1 cellular context compared by ENCODE assay signal in the genomic region with DNA sequence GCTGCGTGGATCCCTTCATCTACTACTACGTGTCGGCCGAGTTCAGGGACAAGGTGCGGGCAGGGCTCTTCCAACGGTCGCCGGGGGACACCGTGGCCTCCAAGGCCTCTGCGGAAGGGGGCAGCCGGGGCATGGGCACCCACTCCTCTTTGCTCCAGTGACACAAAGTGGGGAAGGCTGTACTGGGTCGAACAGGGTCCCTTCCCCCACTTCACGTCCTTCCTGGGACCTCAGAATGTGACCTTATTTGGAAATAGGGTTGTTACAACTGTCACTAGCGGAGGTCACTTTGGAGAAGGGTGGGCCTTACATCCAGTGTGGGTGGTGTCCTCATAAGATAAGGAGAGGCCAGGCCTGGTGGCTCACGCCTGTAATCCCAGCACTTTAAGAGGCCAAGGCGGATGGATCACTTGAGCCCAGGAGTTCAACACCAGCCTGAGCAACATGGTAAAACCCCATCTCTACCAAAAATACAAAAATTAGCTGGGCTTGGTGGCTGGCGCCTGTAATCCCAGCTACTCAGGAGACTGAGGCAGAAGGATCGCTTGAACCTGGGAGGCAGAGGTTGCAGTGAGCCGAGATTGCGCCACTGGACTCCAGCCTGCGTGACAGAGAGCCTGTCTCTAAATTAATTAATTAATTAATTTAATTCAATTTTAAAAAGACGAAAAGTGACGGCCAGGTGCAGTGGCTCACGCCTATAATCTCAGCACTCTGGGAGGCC.
TF ChIP-seq lines count a peak whose summit lies in the region.

No MANE protein-coding gene starts in this region.

TF ChIP-seq in K562, 482 proteins besides CTCF, POLR2A, EP300 and RAD21 (continued from another document and continues in another):
- TF ChIP-seq SREBF1 (IDR thresholded peaks at IDR 0.05; ENCODE audit: borderline replicate concordance, low read depth, low read length), result no peak
- no peak for TF ChIP-seq PTRF (tag; IDR thresholded peaks at IDR 0.05)
- TF ChIP-seq HLTF (IDR thresholded peaks at IDR 0.05), result no peak
- TF ChIP-seq ARNT (IDR thresholded peaks at IDR 0.05), result no peak
- TF ChIP-seq DIDO1 (tag; IDR thresholded peaks at IDR 0.05; ENCODE audit: low read depth), result no peak
- TF ChIP-seq HDAC2 (IDR thresholded peaks at IDR 0.05), result no peak; the same call in 1 of the 2 replicates
- no peak for TF ChIP-seq ZNF444 (CRISPR knock-in tag; IDR thresholded peaks at IDR 0.05)
- TF ChIP-seq BRD9 (IDR thresholded peaks at IDR 0.05; ENCODE audit: low read depth, partially characterized antibody), result peak; percentile 74
- TF ChIP-seq ZNF764 (CRISPR knock-in tag; IDR thresholded peaks at IDR 0.05; ENCODE audit: low read depth), result no peak
- TF ChIP-seq MBD1 (CRISPR knock-in tag; IDR thresholded peaks at IDR 0.05), result no peak
- no peak for TF ChIP-seq E2F3 (CRISPR knock-in tag; IDR thresholded peaks at IDR 0.05)
- no peak for TF ChIP-seq EWSR1 (IDR thresholded peaks at IDR 0.05; ENCODE audit: borderline replicate concordance, low read depth, partially characterized antibody)
- TF ChIP-seq TSHZ1 (CRISPR knock-in tag; IDR thresholded peaks at IDR 0.05), result no peak
- TF ChIP-seq SMARCA5 (IDR thresholded peaks at IDR 0.05), result 0 out of 2 replicates have a peak, but pooled peaks have one; percentile 17
- TF ChIP-seq NEUROD1 (IDR thresholded peaks at IDR 0.05; ENCODE audit: borderline replicate concordance, low read depth, low read length, partially characterized antibody), result peak; percentile 35
- TF ChIP-seq, protein P1, sequence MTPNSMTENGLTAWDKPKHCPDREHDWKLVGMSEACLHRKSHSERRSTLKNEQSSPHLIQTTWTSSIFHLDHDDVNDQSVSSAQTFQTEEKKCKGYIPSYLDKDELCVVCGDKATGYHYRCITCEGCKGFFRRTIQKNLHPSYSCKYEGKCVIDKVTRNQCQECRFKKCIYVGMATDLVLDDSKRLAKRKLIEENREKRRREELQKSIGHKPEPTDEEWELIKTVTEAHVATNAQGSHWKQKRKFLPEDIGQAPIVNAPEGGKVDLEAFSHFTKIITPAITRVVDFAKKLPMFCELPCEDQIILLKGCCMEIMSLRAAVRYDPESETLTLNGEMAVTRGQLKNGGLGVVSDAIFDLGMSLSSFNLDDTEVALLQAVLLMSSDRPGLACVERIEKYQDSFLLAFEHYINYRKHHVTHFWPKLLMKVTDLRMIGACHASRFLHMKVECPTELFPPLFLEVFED (CRISPR knock-in tag; conservative IDR thresholded peaks at IDR 0.05), result peak; percentile 32; the same call in 1 of the 2 replicates
- no peak for TF ChIP-seq RBM25 (IDR thresholded peaks at IDR 0.05; ENCODE audit: low read depth, low read length, severe bottlenecking)
- TF ChIP-seq CREB3L1 (IDR thresholded peaks at IDR 0.05; ENCODE audit: borderline replicate concordance, low read depth), result no peak
- TF ChIP-seq SIN3B (IDR thresholded peaks at IDR 0.05; ENCODE audit: low read depth), result no peak
- TF ChIP-seq ZBTB26 (CRISPR knock-in tag; IDR thresholded peaks at IDR 0.05), result no peak
- TF ChIP-seq GTF2E2 (tag; IDR thresholded peaks at IDR 0.05), result peak; percentile 68; the same call in 1 of the 2 replicates
- no peak for TF ChIP-seq ZNF239 (CRISPR knock-in tag; IDR thresholded peaks at IDR 0.05)
- no peak for TF ChIP-seq SIN3A (IDR thresholded peaks at IDR 0.05; ENCODE audit: borderline replicate concordance in 2 of 2, control insufficient read depth in 1 of 2, low read depth in 2 of 2, low read length in 2 of 2)
- TF ChIP-seq SLC30A9 (CRISPR knock-in tag; IDR thresholded peaks at IDR 0.05), result no peak
- TF ChIP-seq ZNF449 (CRISPR knock-in tag; IDR thresholded peaks at IDR 0.05), result no peak
- TF ChIP-seq, protein P2, sequence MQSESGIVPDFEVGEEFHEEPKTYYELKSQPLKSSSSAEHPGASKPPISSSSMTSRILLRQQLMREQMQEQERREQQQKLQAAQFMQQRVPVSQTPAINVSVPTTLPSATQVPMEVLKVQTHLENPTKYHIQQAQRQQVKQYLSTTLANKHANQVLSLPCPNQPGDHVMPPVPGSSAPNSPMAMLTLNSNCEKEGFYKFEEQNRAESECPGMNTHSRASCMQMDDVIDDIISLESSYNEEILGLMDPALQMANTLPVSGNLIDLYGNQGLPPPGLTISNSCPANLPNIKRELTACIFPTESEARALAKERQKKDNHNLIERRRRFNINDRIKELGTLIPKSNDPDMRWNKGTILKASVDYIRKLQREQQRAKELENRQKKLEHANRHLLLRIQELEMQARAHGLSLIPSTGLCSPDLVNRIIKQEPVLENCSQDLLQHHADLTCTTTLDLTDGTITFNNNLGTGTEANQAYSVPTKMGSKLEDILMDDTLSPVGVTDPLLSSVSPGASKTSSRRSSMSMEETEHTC (IDR thresholded peaks at IDR 0.05), result no peak; the same call in 1 of the 2 replicates
- TF ChIP-seq, protein P3, sequence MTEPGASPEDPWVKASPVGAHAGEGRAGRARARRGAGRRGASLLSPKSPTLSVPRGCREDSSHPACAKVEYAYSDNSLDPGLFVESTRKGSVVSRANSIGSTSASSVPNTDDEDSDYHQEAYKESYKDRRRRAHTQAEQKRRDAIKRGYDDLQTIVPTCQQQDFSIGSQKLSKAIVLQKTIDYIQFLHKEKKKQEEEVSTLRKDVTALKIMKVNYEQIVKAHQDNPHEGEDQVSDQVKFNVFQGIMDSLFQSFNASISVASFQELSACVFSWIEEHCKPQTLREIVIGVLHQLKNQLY (CRISPR knock-in tag; conservative IDR thresholded peaks at IDR 0.05), result no peak
- TF ChIP-seq SETDB1 (IDR thresholded peaks at IDR 0.05; ENCODE audit: low read length), result no peak
- no peak for TF ChIP-seq ZNF282 (CRISPR knock-in tag; IDR thresholded peaks at IDR 0.05)
- TF ChIP-seq GABPB2 (CRISPR knock-in tag; conservative IDR thresholded peaks at IDR 0.05), result no peak
- no peak for TF ChIP-seq CSDE1 (IDR thresholded peaks at IDR 0.05)
- no peak for TF ChIP-seq POU5F1 (IDR thresholded peaks at IDR 0.05; ENCODE audit: borderline replicate concordance, low read depth, low read length, partially characterized antibody)
- TF ChIP-seq ARID4B (CRISPR knock-in tag; IDR thresholded peaks at IDR 0.05), result no peak
- TF ChIP-seq ZKSCAN3 (CRISPR knock-in tag; IDR thresholded peaks at IDR 0.05), result no peak
- peak; percentile 64 to 74 for TF ChIP-seq KDM1A (IDR thresholded peaks at IDR 0.05)
- no peak for TF ChIP-seq ZNF24 (IDR thresholded peaks at IDR 0.05)
- TF ChIP-seq SNIP1 (IDR thresholded peaks at IDR 0.05; ENCODE audit: low read depth), result no peak
- TF ChIP-seq, protein P4, sequence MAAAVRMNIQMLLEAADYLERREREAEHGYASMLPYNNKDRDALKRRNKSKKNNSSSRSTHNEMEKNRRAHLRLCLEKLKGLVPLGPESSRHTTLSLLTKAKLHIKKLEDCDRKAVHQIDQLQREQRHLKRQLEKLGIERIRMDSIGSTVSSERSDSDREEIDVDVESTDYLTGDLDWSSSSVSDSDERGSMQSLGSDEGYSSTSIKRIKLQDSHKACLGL (CRISPR knock-in tag; IDR thresholded peaks at IDR 0.05; ENCODE audit: borderline replicate concordance, poor library complexity, severe bottlenecking), result no peak
- TF ChIP-seq RFX1 (IDR thresholded peaks at IDR 0.05), result no peak
- TF ChIP-seq XRCC3 (IDR thresholded peaks at IDR 0.05), result no peak
- TF ChIP-seq ADNP (tag; IDR thresholded peaks at IDR 0.05), result 0 out of 2 replicates have a peak, but pooled peaks have one; percentile 2
- no peak for TF ChIP-seq DMBX1 (CRISPR knock-in tag; IDR thresholded peaks at IDR 0.05; ENCODE audit: borderline replicate concordance)
- peak; percentile 26; the same call in 1 of the 2 replicates for TF ChIP-seq ETV5 (CRISPR knock-in tag; IDR thresholded peaks at IDR 0.05; ENCODE audit: low read depth)
- no peak; the same call in 1 of the 2 replicates for TF ChIP-seq XRCC5 (IDR thresholded peaks at IDR 0.05; ENCODE audit: low read depth, low read length)
- no peak for TF ChIP-seq ZNF408 (CRISPR knock-in tag; IDR thresholded peaks at IDR 0.05; ENCODE audit: low read depth)
